Comparison of ENCODE assay signal across 19 cellular contexts in genomic region chr3:135865554-135865953, GRCh38.
A peak's percentile ranks its signal among the peaks of the same experiment; 100 is the strongest.
DNase-seq lines count a peak whose midpoint lies in the region; TF ChIP-seq lines count a peak whose summit lies in the region.
"Had no signal": no experiment of that assay in that cellular context is flagged by ENCODE, and none has a peak within 500 bp of the region (broad histone marks: within the 10 kb centered on the region; RNA-seq: fewer than 3 reads in every experiment).

No MANE protein-coding gene starts in this region.

- H3K4me3 ChIP-seq in fibroblast of villous mesenchyme (ENCODE audit: low read depth, low read length) (no peak overlapping the region), vagina (no peak overlapping the region)
- H3K4me3 ChIP-seq: A549, K562, Peyer's patch, SJSA1 had no signal

- intact Hi-C loops in vagina (cut with DNase I) = no loop called here

- no peaks in the 10 kb centered on the region for H3K9me3 ChIP-seq in vagina
- H3K9me3 ChIP-seq: A549, Peyer's patch, SJSA1 had no signal

- no peak for TF ChIP-seq CTCF in fibroblast of villous mesenchyme (IDR thresholded peaks at IDR 0.05; ENCODE audit: insufficient read depth, low read depth, low read length)
- no peak for TF ChIP-seq CTCF in vagina (IDR thresholded peaks at IDR 0.05)

- no peak for TF ChIP-seq POLR2A in vagina (IDR thresholded peaks at IDR 0.05)

- H3K27me3 ChIP-seq in vagina = no peaks in the 10 kb centered on the region
- H3K27me3 ChIP-seq: Peyer's patch, SJSA1 had no signal

- H3K4me1 ChIP-seq in vagina = no peaks in the 10 kb centered on the region
- H3K4me1 ChIP-seq: A549, Peyer's patch, SJSA1 had no signal

- H3K36me3 ChIP-seq in vagina = no peaks in the 10 kb centered on the region
- H3K36me3 ChIP-seq: Peyer's patch, SJSA1 had no signal

- H3K27ac ChIP-seq in vagina = no peak overlapping the region
- H3K27ac ChIP-seq: A549, Peyer's patch, SJSA1 had no signal

- DNase-seq in AG20443 (ENCODE audit: low spot score) = peak; percentile 37
- peak; percentile 27 for DNase-seq in NCI-H226
- peak; percentile 2 for DNase-seq in fibroblast of villous mesenchyme (ENCODE audit: low read depth)
- DNase-seq in myocyte (ENCODE audit: low read depth) = peak; percentile 53
- no peak for DNase-seq in NCI-H1930 (lab: John Stamatoyannopoulos, UW)
- no peak for DNase-seq in inferior parietal cortex (ENCODE audit: extremely low spot score)
- no peak for DNase-seq in vagina (ENCODE audit: extremely low spot score in 2 of 2)
- DNase-seq: CD4-positive, CD25-positive, alpha-beta regulatory T cell; DMS79; MM.1S; NCI-H1048; NCI-H1417 treated with DMSO at 0.1 percent for 48 hours; NCI-H187 treated with DMSO at 0.1 percent for 48 hours; NCI-H510A; NCI-H774; Peyer's patch had no signal

Comparison
In these comparisons a context has a peak if more than half of its experiments do, and no peak if none do; other contexts are left out.
1. DNase-seq: peak in AG20443 (single experiment), NCI-H226 (single experiment), fibroblast of villous mesenchyme (single experiment) and myocyte (single experiment); none in NCI-H1930 (0 of 2), inferior parietal cortex (single experiment) and vagina (0 of 2).